Comparison of ENCODE assay signal across 41 cellular contexts in genomic region chr20:31890646-31891045, GRCh38. TPM values are rescaled to one million over a fixed set of nuclear protein-coding genes. Genes with fewer than 3 reads are reported as not detected.
"Had no signal": no experiment of that assay in that cellular context is flagged by ENCODE, and none has a peak within 500 bp of the region (broad histone marks: within the 10 kb centered on the region; RNA-seq: fewer than 3 reads in every experiment).

No MANE protein-coding gene starts in this region.

- H3K4me1 Mint-ChIP-seq: activated CD4-positive, alpha-beta T cell treated with anti-CD3 and anti-CD28 coated beads for 36 hours; activated CD4-positive, alpha-beta T cell treated with anti-CD3 and anti-CD28 coated beads, Interleukin-2, amount 10 ng/mL, durations not matched to agents 7 days and 5 days; WTC11 had no signal

- H3K9me3 ChIP-seq: adrenal gland, body of pancreas, breast epithelium, MG63, SJCRH30 had no signal

- H3K4me1 ChIP-seq: body of pancreas, breast epithelium, SJCRH30 had no signal

- FAIRE-seq: astrocyte, colon, RCC 7860, TTC549 had no signal

- H3K36me3 Mint-ChIP-seq: activated naive CD4-positive, alpha-beta T cell treated with anti-CD3 and anti-CD28 coated beads, Interleukin-2, amount 50 U/mL, for 72 hours; WTC11 had no signal

- DNase-seq: activated CD4-positive, alpha-beta T cell treated with anti-CD3 and anti-CD28 coated beads for 36 hours; activated CD4-positive, alpha-beta T cell treated with anti-CD3 and anti-CD28 coated beads, Interleukin-2, amount 10 ng/mL, durations not matched to agents 7 days and 5 days; activated CD4-positive, alpha-beta T cell treated with anti-CD3 and anti-CD28 coated beads, Interleukin-2, amount 50 U/mL, for 48 hours; activated CD8-positive, alpha-beta T cell treated with anti-CD3 and anti-CD28 coated beads, Interleukin-2, amount 10 ng/mL, durations not matched to agents 7 days and 5 days; activated gamma-delta T cell; activated naive CD4-positive, alpha-beta T cell treated with anti-CD3 and anti-CD28 coated beads for 36 hours; activated T-cell treated with anti-CD3 and anti-CD28 coated beads, Interleukin-2, amount 50 U/mL, for 24 hours; adrenal gland; body of pancreas; cerebellar nuclear complex; Kasumi-1; KG1; MG63; NCI-H1048; NCI-H1105 treated with DMSO at 0.1 percent for 48 hours; NCI-H1436; NCI-H1694; NCI-H1930; NCI-H2081 treated with DMSO at 0.1 percent for 48 hours; NCI-H2171 treated with DMSO at 0.1 percent for 48 hours; NCI-H2227 treated with DMSO at 0.1 percent for 48 hours; NCI-H446; NCI-H510A treated with DMSO at 0.1 percent for 48 hours; NCI-H526 treated with DMSO at 0.1 percent for 48 hours; NK-92 treated with Interleukin-12 subunit alpha and Interleukin-12 subunit beta, amount 100 ng/mL, for 24 hours; PC-3; SHP77; SJCRH30 had no signal

- H3K9me3 Mint-ChIP-seq: activated CD4-positive, alpha-beta T cell treated with anti-CD3 and anti-CD28 coated beads, Interleukin-2, amount 10 ng/mL, durations not matched to agents 7 days and 5 days; activated naive CD4-positive, alpha-beta T cell treated with anti-CD3 and anti-CD28 coated beads for 36 hours; activated naive CD4-positive, alpha-beta T cell treated with anti-CD3 and anti-CD28 coated beads, Interleukin-2, amount 50 U/mL, for 72 hours; activated T-cell treated with anti-CD3 and anti-CD28 coated beads, Interleukin-2, amount 50 U/mL, for 24 hours; activated T-helper 2 cell treated with anti-CD3 and anti-CD28 coated beads, Interferon-gamma antibody, Interleukin-2, Interleukin-4, amounts not matched to agents 10 μg/mL and 5 μg/mL and 100 μg/mL, durations not matched to agents 14 hours and 24 hours and 36 hours; WTC11 had no signal

- H3K27me3 ChIP-seq: adrenal gland, body of pancreas, breast epithelium, MG63, SJCRH30 had no signal

- ATAC-seq: activated CD4-positive, alpha-beta T cell treated with anti-CD3 and anti-CD28 coated beads for 36 hours; activated CD4-positive, CD25-positive, alpha-beta regulatory T cell treated with anti-CD3 and anti-CD28 coated beads, Interleukin-2, amount 50 U/mL, for 24 hours; activated CD8-positive, alpha-beta T cell treated with anti-CD3 and anti-CD28 coated beads, Interleukin-2, amount 10 ng/mL, durations not matched to agents 7 days and 5 days; activated naive CD4-positive, alpha-beta T cell treated with anti-CD3 and anti-CD28 coated beads, Interleukin-2, amount 50 U/mL, for 72 hours; body of pancreas; PC-3; WTC11 had no signal

- H3K27ac ChIP-seq: adrenal gland, body of pancreas, breast epithelium, SJCRH30, SK-N-MC had no signal

- H3K4me3 Mint-ChIP-seq: activated CD4-positive, alpha-beta T cell treated with anti-CD3 and anti-CD28 coated beads for 36 hours; activated CD4-positive, alpha-beta T cell treated with anti-CD3 and anti-CD28 coated beads, Interleukin-2, amount 10 ng/mL, durations not matched to agents 7 days and 5 days; activated CD8-positive, alpha-beta T cell treated with anti-CD3 and anti-CD28 coated beads, Interleukin-2, amount 10 ng/mL, durations not matched to agents 7 days and 5 days; activated naive CD4-positive, alpha-beta T cell treated with anti-CD3 and anti-CD28 coated beads for 36 hours; activated T-cell treated with anti-CD3 and anti-CD28 coated beads, Interleukin-2, amount 50 U/mL, for 24 hours; WTC11 had no signal

- H3K27ac Mint-ChIP-seq: activated CD4-positive, alpha-beta T cell treated with anti-CD3 and anti-CD28 coated beads for 36 hours; activated CD4-positive, alpha-beta T cell treated with anti-CD3 and anti-CD28 coated beads, Interleukin-2, amount 10 ng/mL, durations not matched to agents 7 days and 5 days; activated CD8-positive, alpha-beta T cell treated with anti-CD3 and anti-CD28 coated beads, Interleukin-2, amount 10 ng/mL, durations not matched to agents 7 days and 5 days; activated naive CD4-positive, alpha-beta T cell treated with anti-CD3 and anti-CD28 coated beads for 36 hours; activated naive CD4-positive, alpha-beta T cell treated with anti-CD3 and anti-CD28 coated beads, Interleukin-2, amount 50 U/mL, for 72 hours; activated T-cell treated with anti-CD3 and anti-CD28 coated beads, Interleukin-2, amount 50 U/mL, for 24 hours; activated T-helper 2 cell treated with anti-CD3 and anti-CD28 coated beads, Interferon-gamma antibody, Interleukin-2, Interleukin-4, amounts not matched to agents 10 μg/mL and 5 μg/mL and 100 μg/mL, durations not matched to agents 14 hours and 24 hours and 36 hours; WTC11 had no signal

- H3K4me3 ChIP-seq: adrenal gland, body of pancreas, breast epithelium, MG63, SJCRH30, SK-N-MC had no signal

- H3K36me3 ChIP-seq: adrenal gland, breast epithelium, MG63, SJCRH30 had no signal

RNA-seq across cellular contexts. Expression of gene TTLL9, which starts 20.2 kb away (rescaled TPM):
- total RNA-seq: activated CD4-positive, alpha-beta T cell treated with anti-CD3 and anti-CD28 coated beads for 36 hours; activated CD4-positive, alpha-beta T cell treated with anti-CD3 and anti-CD28 coated beads, Interleukin-2, amount 10 ng/mL, durations not matched to agents 7 days and 5 days; activated CD8-positive, alpha-beta T cell treated with anti-CD3 and anti-CD28 coated beads, Interleukin-2, amount 10 ng/mL, durations not matched to agents 7 days and 5 days; activated naive CD4-positive, alpha-beta T cell treated with anti-CD3 and anti-CD28 coated beads for 36 hours; activated naive CD4-positive, alpha-beta T cell treated with anti-CD3 and anti-CD28 coated beads, Interleukin-2, amount 50 U/mL, for 72 hours; activated T-helper 2 cell treated with anti-CD3 and anti-CD28 coated beads, Interferon-gamma antibody, Interleukin-2, Interleukin-4, amounts not matched to agents 10 μg/mL and 5 μg/mL and 100 μg/mL, durations not matched to agents 14 hours and 24 hours and 36 hours; cardiac septum; PC-3; SJCRH30; T-helper 1 cell treated with Interleukin-12 subunit alpha and Interleukin-12 subunit beta and Interleukin-4 antibody, amounts not matched to agents 30 ng/mL and 1 ng/mL, for 36 hours; T-helper 2 cell treated with Interferon-gamma antibody and Interleukin-4, amounts not matched to agents 100 ng/mL and 5 ng/mL, for 36 hours; WTC11 had no signal

RNA-seq across cellular contexts. Expression of gene DUSP15, which starts 20.3 kb away (rescaled TPM):
- total RNA-seq: activated CD4-positive, alpha-beta T cell treated with anti-CD3 and anti-CD28 coated beads for 36 hours; activated CD4-positive, alpha-beta T cell treated with anti-CD3 and anti-CD28 coated beads, Interleukin-2, amount 10 ng/mL, durations not matched to agents 7 days and 5 days; activated CD8-positive, alpha-beta T cell treated with anti-CD3 and anti-CD28 coated beads, Interleukin-2, amount 10 ng/mL, durations not matched to agents 7 days and 5 days; activated naive CD4-positive, alpha-beta T cell treated with anti-CD3 and anti-CD28 coated beads for 36 hours; activated naive CD4-positive, alpha-beta T cell treated with anti-CD3 and anti-CD28 coated beads, Interleukin-2, amount 50 U/mL, for 72 hours; activated T-helper 2 cell treated with anti-CD3 and anti-CD28 coated beads, Interferon-gamma antibody, Interleukin-2, Interleukin-4, amounts not matched to agents 10 μg/mL and 5 μg/mL and 100 μg/mL, durations not matched to agents 14 hours and 24 hours and 36 hours; PC-3; T-helper 1 cell treated with Interleukin-12 subunit alpha and Interleukin-12 subunit beta and Interleukin-4 antibody, amounts not matched to agents 30 ng/mL and 1 ng/mL, for 36 hours; T-helper 2 cell treated with Interferon-gamma antibody and Interleukin-4, amounts not matched to agents 100 ng/mL and 5 ng/mL, for 36 hours had no signal

RNA-seq across cellular contexts. Expression of gene FOXS1, which starts 45.2 kb away (rescaled TPM):
- total RNA-seq: activated CD4-positive, alpha-beta T cell treated with anti-CD3 and anti-CD28 coated beads for 36 hours; activated CD4-positive, alpha-beta T cell treated with anti-CD3 and anti-CD28 coated beads, Interleukin-2, amount 10 ng/mL, durations not matched to agents 7 days and 5 days; activated CD8-positive, alpha-beta T cell treated with anti-CD3 and anti-CD28 coated beads, Interleukin-2, amount 10 ng/mL, durations not matched to agents 7 days and 5 days; activated naive CD4-positive, alpha-beta T cell treated with anti-CD3 and anti-CD28 coated beads for 36 hours; activated naive CD4-positive, alpha-beta T cell treated with anti-CD3 and anti-CD28 coated beads, Interleukin-2, amount 50 U/mL, for 72 hours; activated T-helper 2 cell treated with anti-CD3 and anti-CD28 coated beads, Interferon-gamma antibody, Interleukin-2, Interleukin-4, amounts not matched to agents 10 μg/mL and 5 μg/mL and 100 μg/mL, durations not matched to agents 14 hours and 24 hours and 36 hours; PC-3; T-helper 1 cell treated with Interleukin-12 subunit alpha and Interleukin-12 subunit beta and Interleukin-4 antibody, amounts not matched to agents 30 ng/mL and 1 ng/mL, for 36 hours; T-helper 2 cell treated with Interferon-gamma antibody and Interleukin-4, amounts not matched to agents 100 ng/mL and 5 ng/mL, for 36 hours; WTC11 had no signal
